16 cellular contexts compared by ENCODE assay signal in the genomic region with DNA sequence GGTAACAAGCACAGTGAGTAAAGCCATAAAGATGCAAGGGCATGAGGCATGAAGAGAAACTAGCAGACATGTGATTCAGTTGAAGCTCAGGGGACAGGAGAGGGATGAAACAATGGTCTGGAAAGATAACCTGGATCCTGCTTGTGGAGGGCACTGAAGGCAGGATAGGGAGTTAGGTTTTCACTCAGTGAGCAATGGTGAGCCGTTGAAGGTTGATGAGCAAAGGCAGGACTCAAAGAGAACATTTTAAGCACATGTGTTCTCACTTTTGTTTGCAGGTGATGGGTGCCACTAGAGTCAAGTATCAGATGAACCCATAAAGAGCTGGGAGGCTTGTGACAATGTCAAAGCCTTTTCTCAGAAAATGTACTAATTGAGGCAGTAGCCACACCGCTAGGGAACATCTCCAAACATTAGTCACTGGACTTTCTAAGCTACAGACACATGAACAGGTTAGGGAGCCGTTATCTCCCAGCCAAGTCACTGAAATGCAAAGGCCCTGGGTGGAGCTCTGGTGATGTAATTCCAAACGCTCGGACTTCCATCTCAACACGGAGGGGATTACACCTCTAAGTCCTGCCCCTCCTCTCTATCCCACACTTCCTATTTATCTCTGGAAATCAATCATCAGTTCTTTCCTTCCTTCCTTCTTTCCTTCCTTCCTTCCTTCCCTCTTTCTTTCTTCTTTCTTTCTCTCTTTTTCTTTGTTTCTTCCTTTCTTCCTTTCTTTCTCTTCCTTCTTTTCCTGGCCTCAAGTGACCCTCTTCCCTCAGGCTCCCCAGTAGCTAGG. TPM values are rescaled to one million over a fixed set of nuclear protein-coding genes. Genes with fewer than 3 reads are reported as not detected.
A peak's percentile ranks its signal among the peaks of the same experiment; 100 is the strongest.
DNase-seq lines count a peak whose midpoint lies in the region; ATAC-seq and TF ChIP-seq lines count a peak whose summit lies in the region.
"Had no signal": no experiment of that assay in that cellular context is flagged by ENCODE, and none has a peak within 500 bp of the region (broad histone marks: within the 10 kb centered on the region; RNA-seq: fewer than 3 reads in every experiment).

No MANE protein-coding gene starts in this region.

- H3K9me3 Mint-ChIP-seq in MCF 10A (ENCODE audit: unreplicated experiment) (no peaks in the 10 kb centered on the region), activated B cell treated with CpG ODN at 0.5 μM for 24 hours (no peaks in the 10 kb centered on the region)
- H3K9me3 Mint-ChIP-seq: mesothelial cell of epicardium had no signal

- TF ChIP-seq CTCF in MCF 10A (IDR thresholded peaks at IDR 0.05; ENCODE audit: unreplicated experiment) (no peak), breast epithelium (IDR thresholded peaks at IDR 0.05) (no peak), activated B cell treated with CpG ODN at 0.5 μM for 24 hours (IDR thresholded peaks at IDR 0.05) (no peak), transverse colon (IDR thresholded peaks at IDR 0.05) (no peak)

- H3K36me3 ChIP-seq in breast epithelium (no peaks in the 10 kb centered on the region), transverse colon (no peaks in the 10 kb centered on the region)
- H3K36me3 ChIP-seq: HAP-1, prostate gland, vagina had no signal

- in situ Hi-C loops in transverse colon (cut with MboI; ENCODE audit: low pct_ligation_motif_present in 1 of 4, low pct_unique_long_range_greater_than_20kb in 1 of 4, low sequenced_read_pairs in 3 of 4): no loop called here

- TF ChIP-seq POLR2A in breast epithelium (IDR thresholded peaks at IDR 0.05): no peak
- no peak for TF ChIP-seq POLR2A in transverse colon (IDR thresholded peaks at IDR 0.05)

- POLR2A ChIA-PET in MCF 10A (lab: Yijun Ruan, JAX): no interaction called here
- POLR2A ChIA-PET in activated B cell treated with CpG ODN at 0.5 μM for 24 hours (lab: Charles Lee): interaction anchor here (0.8 to 1.4 kb wide), 2 partner anchors 9 to 19 kb away, joined by 4 to 5 read pairs; no protein-coding TSS in a partner anchor

- no peak overlapping the region for H3K27ac ChIP-seq in breast epithelium
- peak overlapping the region in 1 of 4 donors; percentile 28 for H3K27ac ChIP-seq in transverse colon
- H3K27ac ChIP-seq: prostate gland, vagina had no signal

- H3K27ac Mint-ChIP-seq in MCF 10A (ENCODE audit: low read depth, unreplicated experiment): no peak overlapping the region
- peak overlapping the region; percentile 85 for H3K27ac Mint-ChIP-seq in activated B cell treated with CpG ODN at 0.5 μM for 24 hours
- H3K27ac Mint-ChIP-seq: activated CD4-positive, alpha-beta T cell treated with anti-CD3 and anti-CD28 coated beads, Interleukin-2, amount 10 ng/mL, durations not matched to agents 7 days and 5 days; activated naive CD8-positive, alpha-beta T cell treated with anti-CD3 and anti-CD28 coated beads, Interleukin-2, amount 10 ng/mL, durations not matched to agents 7 days and 5 days had no signal

- H3K36me3 Mint-ChIP-seq in MCF 10A (ENCODE audit: insufficient read depth, unreplicated experiment) (no peaks in the 10 kb centered on the region), activated B cell treated with CpG ODN at 0.5 μM for 24 hours (ENCODE audit: low read depth) (peaks cover 26% of the 10 kb centered on the region)
- H3K36me3 Mint-ChIP-seq: mesothelial cell of epicardium had no signal

- H3K4me1 ChIP-seq in breast epithelium (no peaks in the 10 kb centered on the region), transverse colon (peaks cover 0 to 4% (median 0%) of the 10 kb centered on the region in 4 donors)
- H3K4me1 ChIP-seq: prostate gland, vagina had no signal

- intact Hi-C loops in MCF 10A (cut with micrococcal nuclease): no loop called here
- intact Hi-C loops in breast epithelium (cut with DNase I; ENCODE audit: low total_unique reads): no loop called here
- intact Hi-C loops in activated B cell treated with CpG ODN at 0.5 μM for 24 hours (cut with micrococcal nuclease): no loop called here
- intact Hi-C loops in transverse colon (cut with DNase I; ENCODE audit: low total_unique reads): no loop called here

- WGBS in transverse colon (ENCODE audit: low coverage in 1 of 2), 2 donors: 46 to 63% methylated on average over 4 to 6 of the region's 6 CpGs

- TF ChIP-seq EP300 in transverse colon (IDR thresholded peaks at IDR 0.05; ENCODE audit: low read depth): no peak

- H3K4me1 Mint-ChIP-seq in MCF 10A (ENCODE audit: insufficient read depth, unreplicated experiment): peaks cover 20% of the 10 kb centered on the region
- H3K4me1 Mint-ChIP-seq in activated B cell treated with CpG ODN at 0.5 μM for 24 hours: peaks cover 89% of the 10 kb centered on the region

- ATAC-seq in activated B cell treated with CpG ODN at 0.5 μM for 24 hours (ENCODE audit: low read depth) (no peak), HG03565 (IDR thresholded peaks at IDR 0.05; ENCODE audit: unreplicated experiment) (no peak)

- CTCF ChIA-PET in MCF 10A (lab: Yijun Ruan, JAX) (interaction anchor here (0.6 kb wide), 1 partner anchor 678 kb away, joined by 5 read pairs; no protein-coding TSS in a partner anchor), activated B cell treated with CpG ODN at 0.5 μM for 24 hours (lab: Charles Lee) (no interaction called here)

- H3K9me3 ChIP-seq in breast epithelium: no peaks in the 10 kb centered on the region
- no peaks in the 10 kb centered on the region for H3K9me3 ChIP-seq in transverse colon
- H3K9me3 ChIP-seq: prostate gland, vagina had no signal

- H3K4me3 ChIP-seq in breast epithelium (no peak overlapping the region), transverse colon (no peak overlapping the region)
- H3K4me3 ChIP-seq: HAP-1, prostate gland, vagina had no signal

- H3K27me3 Mint-ChIP-seq in MCF 10A (ENCODE audit: insufficient read depth, unreplicated experiment) (peaks cover 44% of the 10 kb centered on the region), activated B cell treated with CpG ODN at 0.5 μM for 24 hours (no peaks in the 10 kb centered on the region)
- H3K27me3 Mint-ChIP-seq: activated CD4-positive, alpha-beta T cell treated with anti-CD3 and anti-CD28 coated beads, Interleukin-2, amount 10 ng/mL, durations not matched to agents 7 days and 5 days; activated naive CD8-positive, alpha-beta T cell treated with anti-CD3 and anti-CD28 coated beads, Interleukin-2, amount 10 ng/mL, durations not matched to agents 7 days and 5 days had no signal

- no TSS peak for BruUV-seq in MCF 10A (replicated peaks; lab: Mats Ljungman, UMichigan)

- H3K27me3 ChIP-seq in breast epithelium (no peaks in the 10 kb centered on the region), transverse colon (no peaks in the 10 kb centered on the region)
- H3K27me3 ChIP-seq: vagina had no signal

- DNase-seq in MCF 10A (ENCODE audit: unreplicated experiment) (peak; percentile 14), breast epithelium (ENCODE audit: low spot score in 2 of 2) (no peak), activated B cell treated with CpG ODN at 0.5 μM for 24 hours (no peak), iPS-NIHi7 (ENCODE audit: extremely low spot score) (peak; percentile 48), transverse colon (no peak), cortex of kidney (lab: John Stamatoyannopoulos, UW) (no peak), NCI-H510A treated with DMSO at 0.1 percent for 48 hours (lab: John Stamatoyannopoulos, UW) (no peak)
- DNase-seq: activated CD4-positive, alpha-beta T cell treated with anti-CD3 and anti-CD28 coated beads, Interleukin-2, amount 10 ng/mL, durations not matched to agents 7 days and 5 days; activated naive CD8-positive, alpha-beta T cell treated with anti-CD3 and anti-CD28 coated beads, Interleukin-2, amount 10 ng/mL, durations not matched to agents 7 days and 5 days; DND-41 had no signal

- no peak overlapping the region for H3K4me3 Mint-ChIP-seq in MCF 10A (ENCODE audit: unreplicated experiment)
- H3K4me3 Mint-ChIP-seq in activated B cell treated with CpG ODN at 0.5 μM for 24 hours: peak overlapping the region; percentile 15
- H3K4me3 Mint-ChIP-seq: activated CD4-positive, alpha-beta T cell treated with anti-CD3 and anti-CD28 coated beads, Interleukin-2, amount 10 ng/mL, durations not matched to agents 7 days and 5 days; activated naive CD8-positive, alpha-beta T cell treated with anti-CD3 and anti-CD28 coated beads, Interleukin-2, amount 10 ng/mL, durations not matched to agents 7 days and 5 days; mesothelial cell of epicardium had no signal

RNA-seq across cellular contexts. Expression of a gene that starts 22.7 kb away (rescaled TPM):
- total RNA-seq in MCF 10A (2022) (not detected in 2 replicates), breast epithelium (1 to 10 TPM; 2.7 to 7.9 (median 4.3) TPM), activated B cell treated with CpG ODN at 0.5 μM for 24 hours (34.6 and 41.7 TPM in 2 replicates), transverse colon (10 to 100 TPM in 1 of 4 donors, 1 to 10 TPM in 2, under 1 TPM in 1; 0.60 to 17.0 (median 2.7) TPM)
- total RNA-seq: fibroblast of lung had no signal

Comparison
In these comparisons a context has a peak if more than half of its experiments do, and no peak if none do; other contexts are left out.
1. DNase-seq: peak in MCF 10A (single experiment) and iPS-NIHi7 (single experiment); none in breast epithelium (0 of 2), activated B cell treated with CpG ODN at 0.5 μM for 24 hours (single experiment), transverse colon (single experiment), cortex of kidney (single experiment) and NCI-H510A treated with DMSO at 0.1 percent for 48 hours (single experiment).